8 cellular contexts compared by ENCODE assay signal in the genomic region with DNA sequence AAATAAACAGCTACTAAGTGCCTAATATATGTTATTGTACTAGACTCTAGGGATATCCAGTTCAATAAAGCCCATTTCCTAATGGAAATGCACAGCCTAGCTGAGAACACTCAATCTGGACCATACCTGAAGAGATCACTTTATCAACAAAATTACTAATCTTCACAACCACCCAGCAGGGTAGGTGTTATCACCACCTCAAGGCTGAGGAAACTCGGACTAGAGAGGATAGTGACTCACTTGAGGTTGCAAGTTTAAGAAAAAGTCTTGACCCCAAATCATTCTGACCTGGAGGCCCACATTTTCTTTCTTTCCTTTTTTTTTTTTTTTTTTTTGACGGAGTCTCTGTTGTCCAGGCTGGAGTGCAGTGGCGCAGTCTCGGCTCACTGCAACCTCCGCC.
"Had no signal": no experiment of that assay in that cellular context is flagged by ENCODE, and none has a peak within 500 bp of the region (broad histone marks: within the 10 kb centered on the region; RNA-seq: fewer than 3 reads in every experiment).

No MANE protein-coding gene starts in this region.

- ATAC-seq: HCT116 had no signal

- H3K27ac ChIP-seq: GM23248 had no signal

- H3K27ac Mint-ChIP-seq: HFFc6 had no signal

- DNase-seq: GM23248, GOT3, H7, HFFc6, IMR-90 had no signal

- FAIRE-seq: HTR-8/SVneo had no signal

- H3K9me3 ChIP-seq: HAP-1 had no signal

- H3K36me3 ChIP-seq: HAP-1 had no signal

- H3K4me3 Mint-ChIP-seq: HFFc6 had no signal

- H3K9ac ChIP-seq: GM23248 had no signal

- H3K9me3 Mint-ChIP-seq: HFFc6 had no signal

- H2AFZ ChIP-seq: GM23248 had no signal

- H3K4me3 ChIP-seq: GM23248, HAP-1 had no signal
